Comparison of ENCODE assay signal across 14 cellular contexts in the genomic region with DNA sequence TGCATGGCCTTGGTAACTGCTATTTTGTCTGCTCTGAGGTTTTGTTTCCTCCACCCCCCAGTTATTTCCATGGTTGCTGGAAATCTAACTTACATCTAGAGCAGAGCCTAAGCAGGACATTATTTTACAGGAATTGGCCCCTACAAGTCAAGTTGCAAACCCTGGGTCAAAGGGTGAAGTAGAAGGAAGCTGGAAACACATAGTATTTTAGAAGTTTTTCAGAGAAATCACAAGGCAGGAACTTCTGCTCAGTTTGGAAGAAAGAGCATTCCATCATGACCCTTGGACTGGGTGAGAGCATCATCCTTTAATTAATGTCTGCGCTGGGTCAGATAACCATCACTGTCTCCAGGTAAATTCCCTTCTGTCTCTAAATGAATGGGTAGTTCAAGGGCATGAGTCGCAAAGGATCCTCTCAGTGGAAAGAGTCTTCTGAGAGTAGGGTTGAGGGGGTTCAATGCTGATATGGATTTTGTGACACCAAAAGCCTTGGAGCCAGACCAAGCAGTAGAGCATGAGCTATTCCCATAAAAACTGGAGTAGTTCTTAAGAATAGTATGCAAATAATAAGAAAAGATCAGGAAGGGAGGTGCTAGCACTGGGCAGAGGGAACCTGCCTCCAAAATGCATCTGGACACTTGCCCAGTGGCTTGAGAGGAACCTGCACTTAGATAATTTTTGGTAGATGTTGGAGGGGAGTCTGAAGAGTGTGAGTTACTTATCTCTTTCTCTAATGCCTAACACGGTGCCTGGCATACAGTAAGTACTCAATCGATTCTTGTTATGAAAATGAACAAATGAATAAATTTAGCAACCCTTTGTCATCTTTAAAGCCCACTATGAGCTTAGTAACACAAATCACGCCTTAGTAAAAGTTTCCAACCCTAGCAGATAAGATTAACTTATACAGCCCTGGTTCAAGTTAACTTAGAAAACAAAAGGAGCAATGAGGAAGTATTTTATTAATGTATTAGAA.
"Had no signal": no experiment of that assay in that cellular context is flagged by ENCODE, and none has a peak within 500 bp of the region (broad histone marks: within the 10 kb centered on the region; RNA-seq: fewer than 3 reads in every experiment).

No MANE protein-coding gene starts in this region.

- H3K4me3 Mint-ChIP-seq: brain; central memory CD8-positive, alpha-beta T cell; naive thymus-derived CD8-positive, alpha-beta T cell; T-helper 17 cell had no signal

- DNase-seq: activated CD8-positive, alpha-beta memory T cell treated with anti-CD3 and anti-CD28 coated beads for 24 hours; activated naive CD4-positive, alpha-beta T cell treated with Interleukin-2 at 50 U/mL for 16 hours; amygdala; cortex of kidney; effector memory CD4-positive, alpha-beta T cell; heart left ventricle; left colon; mucosa of descending colon; naive thymus-derived CD8-positive, alpha-beta T cell; posterior cingulate gyrus; T-helper 17 cell had no signal

- H3K27me3 ChIP-seq: heart left ventricle, neutrophil had no signal

- H3K27me3 Mint-ChIP-seq: central memory CD8-positive, alpha-beta T cell; naive thymus-derived CD8-positive, alpha-beta T cell; T-helper 17 cell had no signal

- H3K36me3 ChIP-seq: heart left ventricle, neutrophil had no signal

- H3K4me1 Mint-ChIP-seq: brain had no signal

- H3K27ac ChIP-seq: neutrophil had no signal

- ATAC-seq: heart left ventricle; left colon; mucosa of descending colon; naive thymus-derived CD8-positive, alpha-beta T cell; T-helper 17 cell had no signal

- H3K36me3 Mint-ChIP-seq: brain had no signal

- H3K27ac Mint-ChIP-seq: brain, T-helper 17 cell had no signal

- H3K9me3 Mint-ChIP-seq: central memory CD8-positive, alpha-beta T cell; naive thymus-derived CD8-positive, alpha-beta T cell had no signal

- H3K4me3 ChIP-seq: heart left ventricle, mucosa of descending colon had no signal
